ENCODE assay signal across 25 cellular contexts in the genomic region with DNA sequence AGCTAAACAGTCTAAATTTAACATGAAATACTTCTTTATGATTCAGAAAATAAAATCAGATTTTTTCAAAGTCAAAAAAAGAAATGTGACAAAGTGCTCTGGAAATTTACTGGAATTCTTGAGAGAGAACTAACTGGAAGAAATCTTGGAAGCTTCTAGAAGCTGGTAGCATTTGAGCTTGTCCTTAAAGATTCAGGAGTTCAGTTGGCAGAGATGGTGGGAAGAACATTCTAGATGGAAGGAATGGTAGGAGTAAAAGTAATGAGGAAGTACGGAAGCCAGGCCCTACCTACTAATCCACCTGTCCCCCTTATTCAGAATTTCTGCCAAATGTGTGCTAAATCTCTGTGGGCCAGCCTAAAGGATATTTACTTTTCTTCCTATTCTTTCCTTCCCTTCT. TPM values are rescaled to one million over a fixed set of nuclear protein-coding genes. Genes with fewer than 3 reads are reported as not detected.
DNase-seq lines count a peak whose midpoint lies in the region; ATAC-seq and TF ChIP-seq lines count a peak whose summit lies in the region.
"Had no signal": no experiment of that assay in that cellular context is flagged by ENCODE, and none has a peak within 500 bp of the region (broad histone marks: within the 10 kb centered on the region; RNA-seq: fewer than 3 reads in every experiment).

No MANE protein-coding gene starts in this region.

- H3K27me3 ChIP-seq in A673 (replicated peaks; ENCODE audit: insufficient read depth, low read depth, low read length, poor library complexity) (no peaks in the 10 kb centered on the region), H9 (ENCODE audit: insufficient read depth, low read length) (no peaks in the 10 kb centered on the region), neural progenitor cell (no peaks in the 10 kb centered on the region), psoas muscle (ENCODE audit: insufficient read depth in 3 of 3, low read length in 2 of 3) (no peaks in the 10 kb centered on the region)
- H3K27me3 ChIP-seq: adrenal gland; BLaER1 treated with 17β-estradiol and CSF1 and Interleukin-3, amounts not matched to agents 10 nM and 100 nM; brain microvascular endothelial cell; esophagus squamous epithelium; hepatocyte; neutrophil had no signal

- H2AFZ ChIP-seq in H9 (ENCODE audit: low read length) (no peak overlapping the region), neural progenitor cell (replicated peaks) (no peak overlapping the region)
- H2AFZ ChIP-seq: hepatocyte had no signal

- no peak overlapping the region for H3K4me2 ChIP-seq in H9 (ENCODE audit: insufficient read depth, insufficient read length, low read length)
- peak overlapping the region; percentile 9 for H3K4me2 ChIP-seq in neural progenitor cell
- H3K4me2 ChIP-seq: hepatocyte had no signal

- no peak overlapping the region for H3K4ac ChIP-seq in H9 (ENCODE audit: low read depth, low read length)

- H3K4me3 ChIP-seq in A673 (ENCODE audit: low read depth, low read length, poor library complexity, severe bottlenecking) (no peak overlapping the region), neural progenitor cell (no peak overlapping the region), psoas muscle (no peak overlapping the region)
- H3K4me3 ChIP-seq: adrenal gland; BLaER1 treated with 17β-estradiol and CSF1 and Interleukin-3, amounts not matched to agents 10 nM and 100 nM; esophagus squamous epithelium; HAP-1; hepatocyte had no signal

- no peak overlapping the region for H2BK120ac ChIP-seq in H9 (ENCODE audit: low read depth, low read length, poor library complexity, severe bottlenecking)

- H3K36me3 Mint-ChIP-seq in H9 (ENCODE audit: insufficient read depth in 1 of 3, low read depth in 3 of 3), result no peaks in the 10 kb centered on the region
- no peaks in the 10 kb centered on the region for H3K36me3 Mint-ChIP-seq in chondrocyte (ENCODE audit: low read depth)
- H3K36me3 Mint-ChIP-seq in neural progenitor cell, result peaks cover 13% of the 10 kb centered on the region

- H2BK20ac ChIP-seq in H9 (ENCODE audit: low read depth, low read length, poor library complexity, severe bottlenecking), result no peak overlapping the region

- H3K4me1 ChIP-seq in A673 (ENCODE audit: insufficient read depth, low read length, poor library complexity, severe bottlenecking), result no peaks in the 10 kb centered on the region
- H3K4me1 ChIP-seq in H9 (ENCODE audit: insufficient read depth, low read length), result peaks cover 12% of the 10 kb centered on the region; the same call in 1 of the 2 replicates
- H3K4me1 ChIP-seq in neural progenitor cell, result peaks cover 49% of the 10 kb centered on the region
- peaks cover 83% of the 10 kb centered on the region for H3K4me1 ChIP-seq in psoas muscle

- no peak overlapping the region for H3K18ac ChIP-seq in H9 (ENCODE audit: insufficient read length, low read depth, low read length)

- TF ChIP-seq CTCF in A673 (conservative IDR thresholded peaks at IDR 0.05; ENCODE audit: low read depth, low read length) (no peak), H9 (conservative IDR thresholded peaks at IDR 0.05) (no peak), chondrocyte (IDR thresholded peaks at IDR 0.05) (no peak), neural progenitor cell (IDR thresholded peaks at IDR 0.05) (no peak), psoas muscle (IDR thresholded peaks at IDR 0.05) (no peak)

- H3K27ac ChIP-seq in A673 (ENCODE audit: low read depth, low read length, poor library complexity, severe bottlenecking) (peak overlapping the region; percentile 19), H9 (ENCODE audit: insufficient read length, low read depth, low read length) (no peak overlapping the region), neural progenitor cell (no peak overlapping the region), psoas muscle (no peak overlapping the region)
- H3K27ac ChIP-seq: adrenal gland; BLaER1 treated with 17β-estradiol and CSF1 and Interleukin-3, amounts not matched to agents 10 nM and 100 nM; brain microvascular endothelial cell; esophagus squamous epithelium; hepatocyte; neutrophil; RWPE1; VCaP had no signal

- H3K4me1 Mint-ChIP-seq in H9 (peaks cover 84 to 85% of the 10 kb centered on the region in 2 experiments), chondrocyte (ENCODE audit: low read depth) (peaks cover 75% of the 10 kb centered on the region), neural progenitor cell (peaks cover 42% of the 10 kb centered on the region)

- no peak overlapping the region for H4K5ac ChIP-seq in H9 (ENCODE audit: insufficient read length, low read depth, low read length)

- H3K9ac ChIP-seq in H9 (ENCODE audit: extremely low read depth, insufficient read length, low read length), result no peak overlapping the region
- H3K9ac ChIP-seq in neural progenitor cell, result no peak overlapping the region
- H3K9ac ChIP-seq: BLaER1 treated with 17β-estradiol and CSF1 and Interleukin-3, amounts not matched to agents 10 nM and 100 nM had no signal

- CTCF ChIA-PET in A673 (lab: Charles Lee), result no interaction called here

- no peak overlapping the region for H2BK5ac ChIP-seq in H9 (ENCODE audit: insufficient read length, low read length)

- peaks cover 26% of the 10 kb centered on the region; the same call in 1 of the 2 replicates for H3K79me2 ChIP-seq in H9 (ENCODE audit: insufficient read depth, low read length)
- H3K79me2 ChIP-seq in neural progenitor cell (ENCODE audit: low read depth), result peaks cover 97% of the 10 kb centered on the region

- H3K27me3 Mint-ChIP-seq in H9 (ENCODE audit: low read depth) (no peaks in the 10 kb centered on the region), chondrocyte (ENCODE audit: low read depth) (no peaks in the 10 kb centered on the region), neural progenitor cell (ENCODE audit: insufficient read depth, low read depth) (no peaks in the 10 kb centered on the region)

- H3K9me3 ChIP-seq in A673 (ENCODE audit: low read depth, low read length, poor library complexity, severe bottlenecking) (no peaks in the 10 kb centered on the region), H9 (ENCODE audit: control insufficient read depth, low read depth, low read length) (no peaks in the 10 kb centered on the region), neural progenitor cell (ENCODE audit: low read depth) (no peaks in the 10 kb centered on the region), psoas muscle (no peaks in the 10 kb centered on the region)
- H3K9me3 ChIP-seq: adrenal gland; BLaER1 treated with 17β-estradiol and CSF1 and Interleukin-3, amounts not matched to agents 10 nM and 100 nM; esophagus squamous epithelium; HAP-1; neutrophil had no signal

- POLR2A ChIA-PET in A673 (lab: Charles Lee; ENCODE audit: low non-redundant PET), result no interaction called here

- no peaks in the 10 kb centered on the region for H3K9me3 Mint-ChIP-seq in H9
- no peaks in the 10 kb centered on the region for H3K9me3 Mint-ChIP-seq in chondrocyte (ENCODE audit: low read depth)
- peaks cover 8% of the 10 kb centered on the region for H3K9me3 Mint-ChIP-seq in neural progenitor cell
- H3K9me3 Mint-ChIP-seq: endodermal cell had no signal

- BruUV-seq in A673 (replicated peaks; lab: Mats Ljungman, UMichigan), result no TSS peak

- peaks cover 3% of the 10 kb centered on the region for H3K79me1 ChIP-seq in H9 (ENCODE audit: insufficient read depth, low read depth, low read length, poor library complexity, severe bottlenecking)

- H4K20me1 ChIP-seq in H9 (ENCODE audit: control insufficient read depth, insufficient read depth, insufficient read length), result no peaks in the 10 kb centered on the region
- peaks cover 88% of the 10 kb centered on the region for H4K20me1 ChIP-seq in neural progenitor cell (ENCODE audit: low read depth)

- H4K8ac ChIP-seq in H9 (replicated peaks; ENCODE audit: insufficient read length, low read depth, low read length), result no peak overlapping the region

- peaks cover 23% of the 10 kb centered on the region for H3F3A ChIP-seq in neural progenitor cell (ENCODE audit: low read depth)

- H3T11ph ChIP-seq in H9 (ENCODE audit: low read length), result no peak overlapping the region

- no peak for ATAC-seq in psoas muscle
- no peak for ATAC-seq in GM21723 (IDR thresholded peaks at IDR 0.05; ENCODE audit: unreplicated experiment)

- H3K23ac ChIP-seq in H9 (ENCODE audit: insufficient read length, low read depth, low read length), result no peak overlapping the region

- no peaks in the 10 kb centered on the region for H3K23me2 ChIP-seq in H9 (ENCODE audit: insufficient read length, low read depth, low read length, poor library complexity, severe bottlenecking)

- H2AK5ac ChIP-seq in H9 (ENCODE audit: insufficient read length, low read length), result no peak overlapping the region

- H4K91ac ChIP-seq in H9 (ENCODE audit: insufficient read length, low read depth, low read length), result no peak overlapping the region

- H2BK15ac ChIP-seq in H9 (ENCODE audit: low read depth, low read length), result no peak overlapping the region

- DNase-seq in A673 (ENCODE audit: low spot score) (no peak), H9 (no peak), chondrocyte (ENCODE audit: low spot score) (no peak), neural progenitor cell (ENCODE audit: low spot score) (no peak), NCI-H526 (lab: John Stamatoyannopoulos, UW) (no peak), activated gamma-delta T cell treated with Interleukin-2 at 50 U/mL for 16 hours (no peak), psoas muscle (no peak)
- DNase-seq: activated effector memory CD4-positive, alpha-beta T cell treated with anti-CD3 and anti-CD28 coated beads, Interleukin-2, amount 50 U/mL, for 16 hours; adrenal gland; brain microvascular endothelial cell; endodermal cell; esophagus squamous epithelium; Kasumi-1; NCI-H1694 treated with DMSO at 0.1 percent for 48 hours; NCI-H526 treated with DMSO at 0.1 percent for 48 hours; small intestine; stimulated activated CD4-positive, alpha-beta T cell treated with anti-CD3 and anti-CD28 coated beads, Interleukin-1b, Interleukin-23, amount 100 ng/mL, for 48 hours; T-helper 2 cell had no signal

- no peak overlapping the region for H2BK12ac ChIP-seq in H9 (ENCODE audit: insufficient read length, low read depth, low read length)

- H3K56ac ChIP-seq in H9 (ENCODE audit: insufficient read length, low read depth, low read length), result no peak overlapping the region

- intact Hi-C loops in A673 (cut with micrococcal nuclease; ENCODE audit: unreplicated experiment), result no loop called here
- intact Hi-C loops in psoas muscle (cut with DNase I), result loop anchor here in 1 of 2 donors (5.0 kb wide), 1 partner anchor 47 kb away; no protein-coding TSS in a partner anchor

- no CpG with 5 or more reads among the region's 1 CpG for WGBS in H9 (ENCODE audit: extremely low coverage, insufficient read length, low lambda C conversion rate)
- 78 to 86% (median 81%) methylated on average over 1 of the region's 1 CpG for WGBS in psoas muscle, 3 donors

- no peaks in the 10 kb centered on the region for H3K36me3 ChIP-seq in A673 (ENCODE audit: insufficient read depth, low read length, poor library complexity, severe bottlenecking)
- no peaks in the 10 kb centered on the region for H3K36me3 ChIP-seq in neural progenitor cell
- H3K36me3 ChIP-seq in psoas muscle (ENCODE audit: insufficient read depth in 1 of 2, low read depth in 1 of 2), result no peaks in the 10 kb centered on the region
- H3K36me3 ChIP-seq: adrenal gland, brain microvascular endothelial cell, esophagus squamous epithelium, HAP-1, neutrophil had no signal

- no peak overlapping the region for H3K14ac ChIP-seq in H9 (ENCODE audit: insufficient read depth, low read length)

- H3K4me3 Mint-ChIP-seq in H9 (no peak overlapping the region), chondrocyte (ENCODE audit: unreplicated experiment) (no peak overlapping the region), neural progenitor cell (no peak overlapping the region)
- H3K4me3 Mint-ChIP-seq: endodermal cell had no signal

- H3K27ac Mint-ChIP-seq in H9 (peak overlapping the region in 2 of 3 experiments; percentile 6 to 42; a peak in 2 of 7 replicates), chondrocyte (ENCODE audit: unreplicated experiment) (peak overlapping the region; percentile 89), neural progenitor cell (no peak overlapping the region)
- H3K27ac Mint-ChIP-seq: endodermal cell had no signal

RNA-seq across cellular contexts. Expression of a gene that starts 21.2 kb away (rescaled TPM):
- total RNA-seq in A673 (2021) (185 and 195 TPM in 2 replicates), H9 (2021) (199 and 207 TPM in 2 replicates), chondrocyte (78.7 to 169 TPM (median 168 TPM) in 3 replicates), neural progenitor cell (ENCODE audit: low replicate concordance) (102 and 178 TPM in 2 replicates), psoas muscle (100 to 1,000 TPM in 2 of 4 donors, 10 to 100 TPM in 2; 92.3 to 120 (median 98.8) TPM)
- 100 to 1,000 TPM; 139 to 325 (median 151) TPM for polyA plus RNA-seq in psoas muscle
